ENCODE assay signal across 21 cellular contexts in genomic region chr10:4307784-4308364, GRCh38.
A peak's percentile ranks its signal among the peaks of the same experiment; 100 is the strongest.
DNase-seq lines count a peak whose midpoint lies in the region; ATAC-seq and TF ChIP-seq lines count a peak whose summit lies in the region.
"Had no signal": no experiment of that assay in that cellular context is flagged by ENCODE, and none has a peak within 500 bp of the region (broad histone marks: within the 10 kb centered on the region; RNA-seq: fewer than 3 reads in every experiment).

No MANE protein-coding gene starts in this region.

- no peak for TF ChIP-seq CTCF in thyroid gland (IDR thresholded peaks at IDR 0.05)

- H3K27ac ChIP-seq in mesendoderm (ENCODE audit: low read depth, low read length) (no peak overlapping the region), thyroid gland (no peak overlapping the region)
- H3K27ac ChIP-seq: C4-2B, HL-60 had no signal

- no CpG with 5 or more reads among the region's 3 CpGs for WGBS in mesendoderm (ENCODE audit: extremely low coverage, insufficient coverage, low lambda C conversion rate)
- WGBS in thyroid gland, 2 donors = 29 to 30% methylated on average over 3 of the region's 3 CpGs

- H3K9ac ChIP-seq in mesendoderm (ENCODE audit: low read length) = no peak overlapping the region

- no peak overlapping the region for H2BK120ac ChIP-seq in mesendoderm (ENCODE audit: low read depth, low read length)

- H3K4me3 ChIP-seq in mesendoderm (ENCODE audit: low read length) (no peak overlapping the region), thyroid gland (replicated peaks in 1 of 3) (no peak overlapping the region)

- H3K9me3 ChIP-seq in thyroid gland = no peaks in the 10 kb centered on the region

- no peak for TF ChIP-seq POLR2A in thyroid gland (IDR thresholded peaks at IDR 0.05)

- no peak overlapping the region for H4K5ac ChIP-seq in mesendoderm (ENCODE audit: low read length)

- H3K56ac ChIP-seq in mesendoderm (ENCODE audit: low read length) = no peak overlapping the region

- H3K79me2 ChIP-seq in mesendoderm (ENCODE audit: control insufficient read depth, insufficient read depth, low read length) = no peaks in the 10 kb centered on the region

- H2AK5ac ChIP-seq in mesendoderm (ENCODE audit: low read length) = no peak overlapping the region

- H3K23ac ChIP-seq in mesendoderm (ENCODE audit: low read length) = no peak overlapping the region

- ATAC-seq in Right ventricle myocardium superior (ENCODE audit: poor library complexity) (peak; percentile 24), left cardiac atrium (peak; percentile 38 to 51), GM19455 (IDR thresholded peaks at IDR 0.05; ENCODE audit: unreplicated experiment) (no peak)

- H3K4me2 ChIP-seq in mesendoderm (ENCODE audit: low read length) = no peak overlapping the region

- H3K36me3 ChIP-seq in mesendoderm (ENCODE audit: control insufficient read depth, insufficient read depth, low read length) (no peaks in the 10 kb centered on the region), thyroid gland (no peaks in the 10 kb centered on the region)

- H3K4me1 ChIP-seq in mesendoderm (ENCODE audit: control insufficient read depth, low read depth, low read length) (no peaks in the 10 kb centered on the region), thyroid gland (peaks cover 0 to 18% of the 10 kb centered on the region in 2 donors)

- H3K27me3 ChIP-seq in mesendoderm (ENCODE audit: insufficient read depth, low read length, poor library complexity) (no peaks in the 10 kb centered on the region), thyroid gland (no peaks in the 10 kb centered on the region)

- no peak overlapping the region for H3K4ac ChIP-seq in mesendoderm (ENCODE audit: low read depth, low read length)

- intact Hi-C loops in Right ventricle myocardium superior (cut with DNase I) (no loop called here), cardiac septum (cut with DNase I) (loop anchor here (5.0 kb wide), 1 partner anchor 51 kb away; no protein-coding TSS in a partner anchor), left cardiac atrium (cut with DNase I) (no loop called here), thyroid gland (cut with DNase I) (no loop called here)

- no peak for DNase-seq in Right ventricle myocardium superior
- no peak for DNase-seq in cardiac septum (ENCODE audit: low spot score)
- DNase-seq in left cardiac atrium = peak; percentile 34
- peak; percentile 31 for DNase-seq in mesendoderm
- peak; percentile 67 to 75 for DNase-seq in thyroid gland
- DNase-seq in activated CD8-positive, alpha-beta memory T cell treated with anti-CD3 and anti-CD28 coated beads, Interleukin-2, amount 50 U/mL, for 48 hours = no peak
- DNase-seq in NCI-H1048 (lab: John Stamatoyannopoulos, UW) = no peak
- DNase-seq: GDM1, GOT3, HCEC 1CT, KBM-7, MM.1S, NCI-H1092 treated with DMSO at 0.1 percent for 48 hours, NCI-H146, NCI-H2029, NCI-H2227 treated with DMSO at 0.1 percent for 48 hours, NCI-H510A treated with DMSO at 0.1 percent for 48 hours, NCI-H748 treated with DMSO at 0.1 percent for 48 hours had no signal

- no peak overlapping the region for H2BK5ac ChIP-seq in mesendoderm (ENCODE audit: low read length)

- H2BK15ac ChIP-seq in mesendoderm (replicated peaks; ENCODE audit: low read depth) = no peak overlapping the region

- H4K8ac ChIP-seq in mesendoderm (ENCODE audit: low read depth, low read length) = no peak overlapping the region

- no peak overlapping the region for H3K18ac ChIP-seq in mesendoderm (ENCODE audit: low read length)

- no peaks in the 10 kb centered on the region for H3K79me1 ChIP-seq in mesendoderm (ENCODE audit: low read length)

Comparison
In these comparisons a context has a peak if more than half of its experiments do, and no peak if none do; other contexts are left out.
1. DNase-seq: peak in left cardiac atrium (single experiment), mesendoderm (single experiment) and thyroid gland (2 of 2); none in Right ventricle myocardium superior (single experiment), cardiac septum (single experiment), activated CD8-positive, alpha-beta memory T cell treated with anti-CD3 and anti-CD28 coated beads, Interleukin-2, amount 50 U/mL, for 48 hours (single experiment) and NCI-H1048 (single experiment).